9 cellular contexts compared by ENCODE assay signal in genomic region chr5:68250662-68251298, GRCh38. TPM values are rescaled to one million over a fixed set of nuclear protein-coding genes. Genes with fewer than 3 reads are reported as not detected.
DNase-seq lines count a peak whose midpoint lies in the region; TF ChIP-seq lines count a peak whose summit lies in the region.
"Had no signal": no experiment of that assay in that cellular context is flagged by ENCODE, and none has a peak within 500 bp of the region (broad histone marks: within the 10 kb centered on the region; RNA-seq: fewer than 3 reads in every experiment).

No MANE protein-coding gene starts in this region.

- TF ChIP-seq CTCF in endothelial cell (IDR thresholded peaks at IDR 0.05; ENCODE audit: unreplicated experiment) = no peak
- no peak for TF ChIP-seq CTCF in neural crest cell (conservative IDR thresholded peaks at IDR 0.05)

- H3K36me3 Mint-ChIP-seq in endothelial cell (ENCODE audit: low read depth, unreplicated experiment) (no peaks in the 10 kb centered on the region), neural crest cell (ENCODE audit: low read depth) (peaks cover 4% of the 10 kb centered on the region)

- peak overlapping the region; percentile 51 for H3K27ac Mint-ChIP-seq in endothelial cell (ENCODE audit: unreplicated experiment)
- peak overlapping the region; percentile 95 for H3K27ac Mint-ChIP-seq in neural crest cell (ENCODE audit: unreplicated experiment)

- H3K4me3 Mint-ChIP-seq in endothelial cell (ENCODE audit: unreplicated experiment) (no peak overlapping the region), neural crest cell (peak overlapping the region; percentile 35)

- peaks cover 48% of the 10 kb centered on the region for H3K4me1 ChIP-seq in ACC112 (ENCODE audit: control insufficient read depth, insufficient read depth, low read length, unreplicated experiment)

- DNase-seq in Jurkat, Clone E6-1 (ENCODE audit: low read depth, low spot score) = no peak
- DNase-seq in endothelial cell (ENCODE audit: low spot score) (no peak), neural crest cell (ENCODE audit: low read depth, low spot score) (no peak), amniotic stem cell (lab: John Stamatoyannopoulos, UW) (no peak), NCI-H524 treated with DMSO at 0.1 percent for 48 hours (lab: John Stamatoyannopoulos, UW) (no peak), NK-92 (lab: John Stamatoyannopoulos, UW; ENCODE audit: unreplicated experiment) (no peak), HCEC 1CT (no peak)
- DNase-seq: NCI-H1105 had no signal

- no peaks in the 10 kb centered on the region for H3K36me3 ChIP-seq in ACC112 (ENCODE audit: insufficient read depth, low read length)

- peak overlapping the region; percentile 27; the same call in 1 of the 2 replicates for H3K4me3 ChIP-seq in ACC112 (ENCODE audit: low read depth, low read length)
- peak overlapping the region; percentile 15; the same call in 1 of the 2 replicates for H3K4me3 ChIP-seq in Jurkat, Clone E6-1 (ENCODE audit: low read length)

- no peaks in the 10 kb centered on the region for H3K9me3 Mint-ChIP-seq in endothelial cell (ENCODE audit: unreplicated experiment)
- H3K9me3 Mint-ChIP-seq in neural crest cell = no peaks in the 10 kb centered on the region

- no peaks in the 10 kb centered on the region for H3K27me3 ChIP-seq in ACC112 (ENCODE audit: insufficient read depth, low read length)

- peak overlapping the region; percentile 38; the same call in 1 of the 2 replicates for H3K27ac ChIP-seq in ACC112 (ENCODE audit: low read depth, low read length)

- no peaks in the 10 kb centered on the region for H3K27me3 Mint-ChIP-seq in endothelial cell (ENCODE audit: unreplicated experiment)
- no peaks in the 10 kb centered on the region for H3K27me3 Mint-ChIP-seq in neural crest cell (ENCODE audit: low read depth)

- no peak overlapping the region for H2AFZ ChIP-seq in ACC112 (ENCODE audit: low read length, unreplicated experiment)

- H3K4me1 Mint-ChIP-seq in endothelial cell (ENCODE audit: unreplicated experiment) = peaks cover 48% of the 10 kb centered on the region
- peaks cover 73% of the 10 kb centered on the region for H3K4me1 Mint-ChIP-seq in neural crest cell

- H3K79me2 ChIP-seq in ACC112 (ENCODE audit: control insufficient read depth, insufficient read depth, low read length, unreplicated experiment) = peaks cover 65% of the 10 kb centered on the region

RNA-seq across cellular contexts. Expression of gene PIK3R1, which starts 35.2 kb away (rescaled TPM):
- polyA plus RNA-seq in Jurkat, Clone E6-1 (2012; ENCODE audit: insufficient read depth, insufficient read length) = 16.1 TPM
- 37.1 TPM for total RNA-seq in endothelial cell (ENCODE audit: unreplicated experiment)
- 59.9 and 68.3 TPM in 2 replicates for total RNA-seq in neural crest cell
